In genomic region chr1:221171768-221172167, GRCh38 we compare ENCODE assay signal across 24 cellular contexts.
"Had no signal": no experiment of that assay in that cellular context is flagged by ENCODE, and none has a peak within 500 bp of the region (broad histone marks: within the 10 kb centered on the region; RNA-seq: fewer than 3 reads in every experiment).

No MANE protein-coding gene starts in this region.

- DNase-seq: colonic mucosa; cortex of kidney; dermis blood vessel endothelial cell; dorsolateral prefrontal cortex; effector CD4-positive, alpha-beta T cell; effector CD8-positive, alpha-beta T cell; effector memory CD4-positive, alpha-beta T cell; effector memory CD8-positive, alpha-beta T cell; erythroblast; esophagus squamous epithelium; foreskin fibroblast; foreskin melanocyte; gastrocnemius medialis; head of caudate nucleus; heart left ventricle; heart right ventricle had no signal

- H3K4me1 ChIP-seq: colonic mucosa, esophagus squamous epithelium, foreskin keratinocyte, gastroesophageal sphincter had no signal

- H3K27ac ChIP-seq: colonic mucosa, coronary artery, dorsolateral prefrontal cortex, epithelial cell of prostate, esophagus muscularis mucosa, esophagus squamous epithelium, foreskin keratinocyte, gastrocnemius medialis, gastroesophageal sphincter, heart left ventricle, heart right ventricle, hepatocyte had no signal

- H3K79me2 ChIP-seq: hepatocyte had no signal

- H3K9me3 ChIP-seq: colonic mucosa, esophagus squamous epithelium, gastrocnemius medialis had no signal

- H3K4me3 ChIP-seq: colonic mucosa, coronary artery, esophagus muscularis mucosa, esophagus squamous epithelium, gastrocnemius medialis, gastroesophageal sphincter, heart left ventricle, heart right ventricle, hepatocyte had no signal

- H3K27me3 ChIP-seq: colonic mucosa, dorsolateral prefrontal cortex, esophagus muscularis mucosa, esophagus squamous epithelium, foreskin keratinocyte, gastrocnemius medialis, gastroesophageal sphincter, heart left ventricle, heart right ventricle, hepatocyte had no signal

- H3K4me2 ChIP-seq: hepatocyte had no signal

- ATAC-seq: effector memory CD8-positive, alpha-beta T cell; esophagus mucosa; foreskin keratinocyte; gastrocnemius medialis; gastroesophageal sphincter; heart left ventricle; heart right ventricle had no signal

- H3K36me3 ChIP-seq: colonic mucosa, esophagus muscularis mucosa, esophagus squamous epithelium, gastrocnemius medialis, gastroesophageal sphincter, heart left ventricle, heart right ventricle had no signal

- H3K4me3 Mint-ChIP-seq: dendritic cell treated with granulocyte-macrophage colony-stimulating factor and Interleukin-4, amounts not matched to agents 40 ng/mL and 50 ng/mL, for 4 days; effector memory CD8-positive, alpha-beta T cell had no signal

- H3K27ac Mint-ChIP-seq: effector memory CD8-positive, alpha-beta T cell had no signal
